23 cellular contexts compared by ENCODE assay signal in the genomic region with DNA sequence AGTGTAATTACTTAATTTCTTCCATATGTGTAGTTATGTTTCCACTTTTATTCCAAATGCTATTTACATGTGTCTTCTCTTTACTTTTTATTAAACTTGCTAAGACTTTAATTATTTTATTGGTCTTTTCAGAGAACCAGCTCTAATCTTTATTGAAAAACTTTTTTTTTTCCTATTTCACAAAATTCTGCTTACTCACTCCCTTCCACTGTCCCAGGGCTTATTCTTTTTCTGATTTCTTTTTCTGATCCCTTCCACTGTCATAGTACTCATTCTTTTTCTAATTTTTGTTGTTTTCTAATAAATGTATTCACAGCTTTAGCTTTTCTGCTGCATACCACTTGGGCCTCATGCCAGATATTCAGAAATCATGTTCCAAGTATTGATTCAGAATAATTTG.
DNase-seq lines count a peak whose midpoint lies in the region; ATAC-seq, FAIRE-seq and TF ChIP-seq lines count a peak whose summit lies in the region.
"Had no signal": no experiment of that assay in that cellular context is flagged by ENCODE, and none has a peak within 500 bp of the region (broad histone marks: within the 10 kb centered on the region; RNA-seq: fewer than 3 reads in every experiment).

No MANE protein-coding gene starts in this region.

- CTCF ChIA-PET in activated CD4-positive, alpha-beta T cell treated with anti-CD3 and anti-CD28 coated beads, Interleukin-2, amount 10 ng/mL, durations not matched to agents 7 days and 5 days (lab: Charles Lee), result no interaction called here
- CTCF ChIA-PET in WTC11 (lab: Charles Lee), result no interaction called here

- H3K4me3 Mint-ChIP-seq in activated CD4-positive, alpha-beta T cell treated with anti-CD3 and anti-CD28 coated beads, Interleukin-2, amount 10 ng/mL, durations not matched to agents 24 days and 14 days, result no peak overlapping the region
- no peak overlapping the region for H3K4me3 Mint-ChIP-seq in activated CD4-positive, alpha-beta T cell treated with anti-CD3 and anti-CD28 coated beads, Interleukin-2, amount 10 ng/mL, durations not matched to agents 7 days and 5 days
- H3K4me3 Mint-ChIP-seq in WTC11, result no peak overlapping the region
- H3K4me3 Mint-ChIP-seq: B cell; CD4-positive, CD25-positive, alpha-beta regulatory T cell; CD8-positive, alpha-beta T cell; HFFc6 had no signal

- H3K27me3 Mint-ChIP-seq in activated CD4-positive, alpha-beta T cell treated with anti-CD3 and anti-CD28 coated beads, Interleukin-2, amount 10 ng/mL, durations not matched to agents 24 days and 14 days, result no peaks in the 10 kb centered on the region
- H3K27me3 Mint-ChIP-seq in activated CD4-positive, alpha-beta T cell treated with anti-CD3 and anti-CD28 coated beads, Interleukin-2, amount 10 ng/mL, durations not matched to agents 7 days and 5 days, result no peaks in the 10 kb centered on the region
- H3K27me3 Mint-ChIP-seq in WTC11 (ENCODE audit: low read depth), result no peaks in the 10 kb centered on the region
- H3K27me3 Mint-ChIP-seq: B cell; CD4-positive, CD25-positive, alpha-beta regulatory T cell had no signal

- no peaks in the 10 kb centered on the region for H3K27me3 ChIP-seq in esophagus squamous epithelium
- H3K27me3 ChIP-seq: BLaER1 had no signal

- DNase-seq in activated CD4-positive, alpha-beta T cell treated with anti-CD3 and anti-CD28 coated beads, Interleukin-2, amount 10 ng/mL, durations not matched to agents 24 days and 14 days, result no peak
- no peak for DNase-seq in activated CD4-positive, alpha-beta T cell treated with anti-CD3 and anti-CD28 coated beads, Interleukin-2, amount 10 ng/mL, durations not matched to agents 7 days and 5 days
- DNase-seq in WTC11 (ENCODE audit: low spot score) (no peak), epidermal melanocyte (ENCODE audit: insufficient read length, low spot score) (no peak), cortex of kidney (lab: John Stamatoyannopoulos, UW) (no peak), esophagus squamous epithelium (lab: John Stamatoyannopoulos, UW) (no peak)
- DNase-seq: Caco-2; CD4-positive, CD25-positive, alpha-beta regulatory T cell; CD8-positive, alpha-beta T cell; DMS153; DND-41; GM23248; HFFc6 had no signal

- peaks cover 19% of the 10 kb centered on the region for H3K4me1 Mint-ChIP-seq in activated CD4-positive, alpha-beta T cell treated with anti-CD3 and anti-CD28 coated beads, Interleukin-2, amount 10 ng/mL, durations not matched to agents 24 days and 14 days
- peaks cover 11% of the 10 kb centered on the region for H3K4me1 Mint-ChIP-seq in activated CD4-positive, alpha-beta T cell treated with anti-CD3 and anti-CD28 coated beads, Interleukin-2, amount 10 ng/mL, durations not matched to agents 7 days and 5 days
- peaks cover 17% of the 10 kb centered on the region for H3K4me1 Mint-ChIP-seq in WTC11

- no peaks in the 10 kb centered on the region for H3K9me3 Mint-ChIP-seq in activated CD4-positive, alpha-beta T cell treated with anti-CD3 and anti-CD28 coated beads, Interleukin-2, amount 10 ng/mL, durations not matched to agents 24 days and 14 days
- H3K9me3 Mint-ChIP-seq in activated CD4-positive, alpha-beta T cell treated with anti-CD3 and anti-CD28 coated beads, Interleukin-2, amount 10 ng/mL, durations not matched to agents 7 days and 5 days, result no peaks in the 10 kb centered on the region
- no peaks in the 10 kb centered on the region for H3K9me3 Mint-ChIP-seq in WTC11
- H3K9me3 Mint-ChIP-seq: CD4-positive, CD25-positive, alpha-beta regulatory T cell; CD8-positive, alpha-beta T cell; HFFc6 had no signal

- H3K36me3 ChIP-seq in esophagus squamous epithelium, result no peaks in the 10 kb centered on the region
- H3K36me3 ChIP-seq: HAP-1 had no signal

- no peaks in the 10 kb centered on the region for H3K4me1 ChIP-seq in esophagus squamous epithelium
- H3K4me1 ChIP-seq: Caco-2, HAP-1 had no signal

- peaks cover 4% of the 10 kb centered on the region for H3K36me3 Mint-ChIP-seq in activated CD4-positive, alpha-beta T cell treated with anti-CD3 and anti-CD28 coated beads, Interleukin-2, amount 10 ng/mL, durations not matched to agents 24 days and 14 days (ENCODE audit: low read depth)
- peaks cover 15% of the 10 kb centered on the region for H3K36me3 Mint-ChIP-seq in activated CD4-positive, alpha-beta T cell treated with anti-CD3 and anti-CD28 coated beads, Interleukin-2, amount 10 ng/mL, durations not matched to agents 7 days and 5 days (ENCODE audit: low read depth)
- no peaks in the 10 kb centered on the region for H3K36me3 Mint-ChIP-seq in WTC11

- peak overlapping the region; percentile 29 for H3K27ac Mint-ChIP-seq in activated CD4-positive, alpha-beta T cell treated with anti-CD3 and anti-CD28 coated beads, Interleukin-2, amount 10 ng/mL, durations not matched to agents 24 days and 14 days
- H3K27ac Mint-ChIP-seq in activated CD4-positive, alpha-beta T cell treated with anti-CD3 and anti-CD28 coated beads, Interleukin-2, amount 10 ng/mL, durations not matched to agents 7 days and 5 days, result no peak overlapping the region
- H3K27ac Mint-ChIP-seq in WTC11, result peak overlapping the region; percentile 52; the same call in 1 of the 2 replicates
- H3K27ac Mint-ChIP-seq: B cell; CD8-positive, alpha-beta T cell; HFFc6 had no signal

- no peak for TF ChIP-seq POLR2A in esophagus squamous epithelium (IDR thresholded peaks at IDR 0.05)

- no peak overlapping the region for H3K4me3 ChIP-seq in esophagus squamous epithelium
- H3K4me3 ChIP-seq: BLaER1, GM23248, HAP-1 had no signal

- intact Hi-C loops in activated CD4-positive, alpha-beta T cell treated with anti-CD3 and anti-CD28 coated beads, Interleukin-2, amount 10 ng/mL, durations not matched to agents 24 days and 14 days (cut with micrococcal nuclease), result no loop called here
- intact Hi-C loops in esophagus squamous epithelium (cut with DNase I), result no loop called here

- H3K27ac ChIP-seq in esophagus squamous epithelium, result no peak overlapping the region
- H3K27ac ChIP-seq: 22Rv1, BLaER1, C4-2B, GM23248 had no signal

- TF ChIP-seq CTCF in WTC11 (IDR thresholded peaks at IDR 0.05) (no peak), esophagus squamous epithelium (IDR thresholded peaks at IDR 0.05) (no peak)

- POLR2A ChIA-PET in activated CD4-positive, alpha-beta T cell treated with anti-CD3 and anti-CD28 coated beads, Interleukin-2, amount 10 ng/mL, durations not matched to agents 7 days and 5 days (lab: Charles Lee), result no interaction called here
- POLR2A ChIA-PET in WTC11 (lab: Charles Lee), result no interaction called here

- FAIRE-seq in endometrium (lab: Jason Lieb, UNC), result peak; percentile 63
- FAIRE-seq: G401.6, GM12892, GM19239 had no signal

- H3K9me3 ChIP-seq in esophagus squamous epithelium, result no peaks in the 10 kb centered on the region
- H3K9me3 ChIP-seq: BLaER1, Caco-2, HAP-1 had no signal

- no peak for ATAC-seq in WTC11
- ATAC-seq in GM18520 (IDR thresholded peaks at IDR 0.05; ENCODE audit: unreplicated experiment), result no peak
- ATAC-seq: CD8-positive, alpha-beta T cell had no signal

TF ChIP-seq in WTC11, 78 proteins besides CTCF, POLR2A, EP300 and RAD21 (continues in another document):
- no peak for TF ChIP-seq E2F1 (CRISPR knock-in tag; IDR thresholded peaks at IDR 0.05)
- TF ChIP-seq ZNF121 (CRISPR knock-in tag; IDR thresholded peaks at IDR 0.05), result no peak
- TF ChIP-seq RELA (CRISPR knock-in tag; IDR thresholded peaks at IDR 0.05; ENCODE audit: borderline replicate concordance), result no peak
- TF ChIP-seq KAT7 (CRISPR knock-in tag; IDR thresholded peaks at IDR 0.05; ENCODE audit: borderline replicate concordance), result no peak
- TF ChIP-seq MYBL2 (CRISPR knock-in tag; IDR thresholded peaks at IDR 0.05), result no peak
- TF ChIP-seq TEAD1 (CRISPR knock-in tag; IDR thresholded peaks at IDR 0.05), result no peak
- TF ChIP-seq MLX (CRISPR knock-in tag; IDR thresholded peaks at IDR 0.05), result no peak
- TF ChIP-seq GRHL2 (CRISPR knock-in tag; IDR thresholded peaks at IDR 0.05; ENCODE audit: insufficient replicate concordance, severe bottlenecking), result no peak
- no peak for TF ChIP-seq ZMAT4 (CRISPR knock-in tag; IDR thresholded peaks at IDR 0.05)
